In the genomic region with DNA sequence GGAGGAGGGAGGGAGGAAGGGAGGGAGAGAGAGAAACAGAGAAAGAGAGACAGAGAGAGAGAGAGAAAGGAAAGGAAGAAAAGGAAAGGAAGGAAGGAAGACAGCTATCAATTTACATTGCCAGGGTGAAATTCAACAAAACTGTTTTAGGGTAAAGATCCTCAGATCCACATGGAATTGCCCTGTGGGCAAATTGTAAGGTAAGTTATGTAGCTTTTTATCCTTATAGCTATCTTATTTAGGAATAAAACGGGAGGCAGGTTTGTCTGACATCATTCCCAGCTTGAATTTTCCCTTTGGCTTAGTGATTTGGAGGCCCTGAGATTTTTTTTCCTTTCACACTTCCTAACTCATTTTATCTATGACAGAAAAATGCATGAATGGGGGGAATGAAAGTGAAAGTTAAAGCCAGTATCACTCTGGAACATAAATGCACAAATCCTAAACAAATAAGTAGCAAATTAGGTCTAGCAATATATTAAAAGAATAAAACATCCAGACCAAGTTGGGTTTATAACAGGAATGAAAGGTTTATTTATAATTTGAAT, we compare ENCODE assay signal across 2 cellular contexts.
TF ChIP-seq lines count a peak whose summit lies in the region.

No MANE protein-coding gene starts in this region.

TF ChIP-seq in HepG2, 621 proteins besides CTCF, POLR2A, EP300 and RAD21:
- TF ChIP-seq REXO4 (CRISPR knock-in tag; IDR thresholded peaks at IDR 0.05; ENCODE audit: borderline replicate concordance): no peak
- TF ChIP-seq, protein P1, sequence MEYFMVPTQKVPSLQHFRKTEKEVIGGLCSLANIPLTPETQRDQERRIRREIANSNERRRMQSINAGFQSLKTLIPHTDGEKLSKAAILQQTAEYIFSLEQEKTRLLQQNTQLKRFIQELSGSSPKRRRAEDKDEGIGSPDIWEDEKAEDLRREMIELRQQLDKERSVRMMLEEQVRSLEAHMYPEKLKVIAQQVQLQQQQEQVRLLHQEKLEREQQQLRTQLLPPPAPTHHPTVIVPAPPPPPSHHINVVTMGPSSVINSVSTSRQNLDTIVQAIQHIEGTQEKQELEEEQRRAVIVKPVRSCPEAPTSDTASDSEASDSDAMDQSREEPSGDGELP (IDR thresholded peaks at IDR 0.05; ENCODE audit: borderline replicate concordance, low read depth): no peak
- no peak for TF ChIP-seq RXRB (CRISPR knock-in tag; IDR thresholded peaks at IDR 0.05; ENCODE audit: borderline replicate concordance)
- 0 out of 2 replicates have a peak, but pooled peaks have one; percentile 34 for TF ChIP-seq ZNF816 (CRISPR knock-in tag; IDR thresholded peaks at IDR 0.05; ENCODE audit: borderline replicate concordance)
- no peak for TF ChIP-seq MAFF (IDR thresholded peaks at IDR 0.05; ENCODE audit: low read depth, low read length)
- no peak for TF ChIP-seq NR1H2 (CRISPR knock-in tag; IDR thresholded peaks at IDR 0.05; ENCODE audit: borderline replicate concordance, low read depth)
- no peak for TF ChIP-seq ZNF772 (CRISPR knock-in tag; IDR thresholded peaks at IDR 0.05)
- TF ChIP-seq, protein P2, sequence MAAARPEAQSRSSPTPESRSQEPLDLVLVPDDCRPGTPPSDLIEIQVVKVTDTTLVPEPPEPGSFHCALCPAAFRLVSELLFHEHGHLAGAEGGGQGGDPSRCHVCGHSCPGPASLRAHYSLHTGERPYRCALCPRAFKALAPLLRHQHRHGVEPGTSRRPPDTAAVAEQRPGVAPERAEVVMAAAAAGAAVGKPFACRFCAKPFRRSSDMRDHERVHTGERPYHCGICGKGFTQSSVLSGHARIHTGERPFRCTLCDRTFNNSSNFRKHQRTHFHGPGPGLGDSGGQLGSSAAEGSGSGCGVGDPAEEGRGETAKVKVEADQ (CRISPR knock-in tag; IDR thresholded peaks at IDR 0.05; ENCODE audit: borderline replicate concordance): 0 out of 2 replicates have a peak, but pooled peaks have one; percentile 40
- TF ChIP-seq NR2F1 (CRISPR knock-in tag; IDR thresholded peaks at IDR 0.05): no peak
- TF ChIP-seq RBFOX2 (IDR thresholded peaks at IDR 0.05; ENCODE audit: low read depth, low read length): peak; percentile 37; the same call in 1 of the 2 replicates
- no peak for TF ChIP-seq ZNF674 (CRISPR knock-in tag; IDR thresholded peaks at IDR 0.05; ENCODE audit: low read depth)
- peak; percentile 54 for TF ChIP-seq HNRNPK (IDR thresholded peaks at IDR 0.05; ENCODE audit: low read depth, low read length, poor library complexity, severe bottlenecking)
- no peak for TF ChIP-seq MTA1 (CRISPR knock-in tag; IDR thresholded peaks at IDR 0.05; ENCODE audit: borderline replicate concordance)
- TF ChIP-seq ZFX (CRISPR knock-in tag; IDR thresholded peaks at IDR 0.05; ENCODE audit: low read depth): no peak
- TF ChIP-seq ZBTB1 (CRISPR knock-in tag; IDR thresholded peaks at IDR 0.05; ENCODE audit: borderline replicate concordance): no peak
- peak; percentile 8; the same call in 1 of the 2 replicates for TF ChIP-seq KAT7 (CRISPR knock-in tag; IDR thresholded peaks at IDR 0.05; ENCODE audit: borderline replicate concordance)
- no peak for TF ChIP-seq NFIB (CRISPR knock-in tag; IDR thresholded peaks at IDR 0.05; ENCODE audit: borderline replicate concordance)
- 0 out of 2 replicates have a peak, but pooled peaks have one; percentile 64 for TF ChIP-seq U2AF2 (IDR thresholded peaks at IDR 0.05; ENCODE audit: low read depth, low read length)
- no peak for TF ChIP-seq NCOR1 (IDR thresholded peaks at IDR 0.05; ENCODE audit: borderline replicate concordance, low read length)
- TF ChIP-seq STAG1 (CRISPR knock-in tag; IDR thresholded peaks at IDR 0.05): no peak
- TF ChIP-seq, protein P3, sequence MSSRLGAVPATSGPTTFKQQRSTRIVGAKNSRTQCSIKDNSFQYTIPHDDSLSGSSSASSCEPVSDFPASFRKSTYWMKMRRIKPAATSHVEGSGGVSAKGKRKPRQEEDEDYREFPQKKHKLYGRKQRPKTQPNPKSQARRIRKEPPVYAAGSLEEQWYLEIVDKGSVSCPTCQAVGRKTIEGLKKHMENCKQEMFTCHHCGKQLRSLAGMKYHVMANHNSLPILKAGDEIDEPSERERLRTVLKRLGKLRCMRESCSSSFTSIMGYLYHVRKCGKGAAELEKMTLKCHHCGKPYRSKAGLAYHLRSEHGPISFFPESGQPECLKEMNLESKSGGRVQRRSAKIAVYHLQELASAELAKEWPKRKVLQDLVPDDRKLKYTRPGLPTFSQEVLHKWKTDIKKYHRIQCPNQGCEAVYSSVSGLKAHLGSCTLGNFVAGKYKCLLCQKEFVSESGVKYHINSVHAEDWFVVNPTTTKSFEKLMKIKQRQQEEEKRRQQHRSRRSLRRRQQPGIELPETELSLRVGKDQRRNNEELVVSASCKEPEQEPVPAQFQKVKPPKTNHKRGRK (CRISPR knock-in tag; IDR thresholded peaks at IDR 0.05): 0 out of 2 replicates have a peak, but pooled peaks have one; percentile 62
- TF ChIP-seq ZNF121 (CRISPR knock-in tag; IDR thresholded peaks at IDR 0.05): no peak
- TF ChIP-seq, protein P4, sequence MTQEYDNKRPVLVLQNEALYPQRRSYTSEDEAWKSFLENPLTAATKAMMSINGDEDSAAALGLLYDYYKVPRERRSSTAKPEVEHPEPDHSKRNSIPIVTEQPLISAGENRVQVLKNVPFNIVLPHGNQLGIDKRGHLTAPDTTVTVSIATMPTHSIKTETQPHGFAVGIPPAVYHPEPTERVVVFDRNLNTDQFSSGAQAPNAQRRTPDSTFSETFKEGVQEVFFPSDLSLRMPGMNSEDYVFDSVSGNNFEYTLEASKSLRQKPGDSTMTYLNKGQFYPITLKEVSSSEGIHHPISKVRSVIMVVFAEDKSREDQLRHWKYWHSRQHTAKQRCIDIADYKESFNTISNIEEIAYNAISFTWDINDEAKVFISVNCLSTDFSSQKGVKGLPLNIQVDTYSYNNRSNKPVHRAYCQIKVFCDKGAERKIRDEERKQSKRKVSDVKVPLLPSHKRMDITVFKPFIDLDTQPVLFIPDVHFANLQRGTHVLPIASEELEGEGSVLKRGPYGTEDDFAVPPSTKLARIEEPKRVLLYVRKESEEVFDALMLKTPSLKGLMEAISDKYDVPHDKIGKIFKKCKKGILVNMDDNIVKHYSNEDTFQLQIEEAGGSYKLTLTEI (CRISPR knock-in tag; conservative IDR thresholded peaks at IDR 0.05): no peak
- TF ChIP-seq TCF7L2 (IDR thresholded peaks at IDR 0.05; ENCODE audit: low read depth, low read length): no peak

TF ChIP-seq in HEK293, 187 proteins besides CTCF, POLR2A, EP300 and RAD21:
- TF ChIP-seq, protein P5, sequence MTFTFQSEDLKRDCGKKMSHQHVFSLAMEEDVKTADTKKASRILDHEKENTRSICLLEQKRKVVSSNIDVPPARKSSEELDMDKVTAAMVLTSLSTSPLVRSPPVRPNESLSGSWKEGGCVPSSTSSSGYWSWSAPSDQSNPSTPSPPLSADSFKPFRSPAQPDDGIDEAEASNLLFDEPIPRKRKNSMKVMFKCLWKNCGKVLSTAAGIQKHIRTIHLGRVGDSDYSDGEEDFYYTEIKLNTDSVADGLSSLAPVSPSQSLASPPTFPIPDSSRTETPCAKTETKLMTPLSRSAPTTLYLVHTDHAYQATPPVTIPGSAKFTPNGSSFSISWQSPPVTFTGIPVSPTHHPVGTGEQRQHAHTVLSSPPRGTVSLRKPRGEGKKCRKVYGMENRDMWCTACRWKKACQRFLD (tag by site-specific recombination; IDR thresholded peaks at IDR 0.05): no peak
- peak; percentile 87 for TF ChIP-seq PRDM1 (tag by site-specific recombination; IDR thresholded peaks at IDR 0.05)
- TF ChIP-seq ZNF596 (tag by site-specific recombination; IDR thresholded peaks at IDR 0.05): no peak
- TF ChIP-seq, protein P6, sequence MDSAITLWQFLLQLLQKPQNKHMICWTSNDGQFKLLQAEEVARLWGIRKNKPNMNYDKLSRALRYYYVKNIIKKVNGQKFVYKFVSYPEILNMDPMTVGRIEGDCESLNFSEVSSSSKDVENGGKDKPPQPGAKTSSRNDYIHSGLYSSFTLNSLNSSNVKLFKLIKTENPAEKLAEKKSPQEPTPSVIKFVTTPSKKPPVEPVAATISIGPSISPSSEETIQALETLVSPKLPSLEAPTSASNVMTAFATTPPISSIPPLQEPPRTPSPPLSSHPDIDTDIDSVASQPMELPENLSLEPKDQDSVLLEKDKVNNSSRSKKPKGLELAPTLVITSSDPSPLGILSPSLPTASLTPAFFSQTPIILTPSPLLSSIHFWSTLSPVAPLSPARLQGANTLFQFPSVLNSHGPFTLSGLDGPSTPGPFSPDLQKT (IDR thresholded peaks at IDR 0.05; ENCODE audit: borderline replicate concordance, low read depth, low read length): no peak
- TF ChIP-seq, protein P7, sequence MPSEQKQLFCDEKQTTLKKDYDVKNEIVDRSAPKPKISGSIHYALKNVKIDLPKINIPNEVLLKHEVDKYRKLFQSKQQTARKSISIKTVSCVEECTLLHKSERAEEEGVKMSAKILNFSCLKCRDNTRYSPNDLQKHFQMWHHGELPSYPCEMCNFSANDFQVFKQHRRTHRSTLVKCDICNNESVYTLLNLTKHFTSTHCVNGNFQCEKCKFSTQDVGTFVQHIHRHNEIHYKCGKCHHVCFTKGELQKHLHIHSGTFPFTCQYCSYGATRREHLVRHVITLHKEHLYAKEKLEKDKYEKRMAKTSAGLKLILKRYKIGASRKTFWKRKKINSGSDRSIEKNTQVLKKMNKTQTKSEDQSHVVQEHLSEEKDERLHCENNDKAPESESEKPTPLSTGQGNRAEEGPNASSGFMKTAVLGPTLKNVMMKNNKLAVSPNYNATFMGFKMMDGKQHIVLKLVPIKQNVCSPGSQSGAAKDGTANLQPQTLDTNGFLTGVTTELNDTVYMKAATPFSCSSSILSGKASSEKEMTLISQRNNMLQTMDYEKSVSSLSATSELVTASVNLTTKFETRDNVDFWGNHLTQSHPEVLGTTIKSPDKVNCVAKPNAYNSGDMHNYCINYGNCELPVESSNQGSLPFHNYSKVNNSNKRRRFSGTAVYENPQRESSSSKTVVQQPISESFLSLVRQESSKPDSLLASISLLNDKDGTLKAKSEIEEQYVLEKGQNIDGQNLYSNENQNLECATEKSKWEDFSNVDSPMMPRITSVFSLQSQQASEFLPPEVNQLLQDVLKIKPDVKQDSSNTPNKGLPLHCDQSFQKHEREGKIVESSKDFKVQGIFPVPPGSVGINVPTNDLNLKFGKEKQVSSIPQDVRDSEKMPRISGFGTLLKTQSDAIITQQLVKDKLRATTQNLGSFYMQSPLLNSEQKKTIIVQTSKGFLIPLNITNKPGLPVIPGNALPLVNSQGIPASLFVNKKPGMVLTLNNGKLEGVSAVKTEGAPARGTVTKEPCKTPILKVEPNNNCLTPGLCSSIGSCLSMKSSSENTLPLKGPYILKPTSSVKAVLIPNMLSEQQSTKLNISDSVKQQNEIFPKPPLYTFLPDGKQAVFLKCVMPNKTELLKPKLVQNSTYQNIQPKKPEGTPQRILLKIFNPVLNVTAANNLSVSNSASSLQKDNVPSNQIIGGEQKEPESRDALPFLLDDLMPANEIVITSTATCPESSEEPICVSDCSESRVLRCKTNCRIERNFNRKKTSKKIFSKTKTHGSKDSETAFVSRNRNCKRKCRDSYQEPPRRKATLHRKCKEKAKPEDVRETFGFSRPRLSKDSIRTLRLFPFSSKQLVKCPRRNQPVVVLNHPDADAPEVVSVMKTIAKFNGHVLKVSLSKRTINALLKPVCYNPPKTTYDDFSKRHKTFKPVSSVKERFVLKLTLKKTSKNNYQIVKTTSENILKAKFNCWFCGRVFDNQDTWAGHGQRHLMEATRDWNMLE (tag by site-specific recombination; conservative IDR thresholded peaks at IDR 0.05; ENCODE audit: low read depth): no peak
- no peak for TF ChIP-seq ZNF777 (tag by site-specific recombination; IDR thresholded peaks at IDR 0.05; ENCODE audit: borderline replicate concordance)
- TF ChIP-seq, protein P8, sequence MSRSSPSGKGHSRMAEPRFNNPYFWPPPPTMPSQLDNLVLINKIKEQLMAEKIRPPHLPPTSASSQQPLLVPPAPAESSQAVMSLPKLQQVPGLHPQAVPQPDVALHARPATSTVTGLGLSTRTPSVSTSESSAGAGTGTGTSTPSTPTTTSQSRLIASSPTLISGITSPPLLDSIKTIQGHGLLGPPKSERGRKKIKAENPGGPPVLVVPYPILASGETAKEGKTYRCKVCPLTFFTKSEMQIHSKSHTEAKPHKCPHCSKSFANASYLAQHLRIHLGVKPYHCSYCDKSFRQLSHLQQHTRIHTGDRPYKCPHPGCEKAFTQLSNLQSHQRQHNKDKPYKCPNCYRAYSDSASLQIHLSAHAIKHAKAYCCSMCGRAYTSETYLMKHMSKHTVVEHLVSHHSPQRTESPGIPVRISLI (tag by site-specific recombination; IDR thresholded peaks at IDR 0.05): 0 out of 2 replicates have a peak, but pooled peaks have one; percentile 29
- peak; percentile 40; the same call in 1 of the 2 replicates for TF ChIP-seq ZNF366 (tag by site-specific recombination; conservative IDR thresholded peaks at IDR 0.05)
